In genomic region chr9:87499455-87500015, GRCh38 we compare ENCODE assay signal across 8 cellular contexts. TPM values are rescaled to one million over a fixed set of nuclear protein-coding genes. Genes with fewer than 3 reads are reported as not detected.
DNase-seq lines count a peak whose midpoint lies in the region; TF ChIP-seq lines count a peak whose summit lies in the region.

No MANE protein-coding gene starts in this region.

- DNase-seq in GM12865 (ENCODE audit: low read depth) (peak; percentile 69), NAMALWA (ENCODE audit: low spot score) (no peak), substantia nigra (lab: John Stamatoyannopoulos, UW) (no peak), HUDEP-2 (lab: John Stamatoyannopoulos, UW; ENCODE audit: unreplicated experiment in 76 of 76) (no peak), UCSD-AML1 (lab: John Stamatoyannopoulos, UW; ENCODE audit: unreplicated experiment) (no peak)
- no peak for DNase-seq in activated T-helper 2 cell treated with anti-CD3 and anti-CD28 coated beads, Interferon-gamma antibody, Interleukin-2, Interleukin-4, amounts not matched to agents 10 μg/mL and 5 μg/mL and 100 μg/mL, durations not matched to agents 14 hours and 24 hours and 36 hours (ENCODE audit: low spot score)

- peaks cover 46% of the 10 kb centered on the region for H3K4me1 Mint-ChIP-seq in activated T-helper 2 cell treated with anti-CD3 and anti-CD28 coated beads, Interferon-gamma antibody, Interleukin-2, Interleukin-4, amounts not matched to agents 10 μg/mL and 5 μg/mL and 100 μg/mL, durations not matched to agents 14 hours and 24 hours and 36 hours (ENCODE audit: low read depth)

- H3K27ac Mint-ChIP-seq in activated T-helper 2 cell treated with anti-CD3 and anti-CD28 coated beads, Interferon-gamma antibody, Interleukin-2, Interleukin-4, amounts not matched to agents 10 μg/mL and 5 μg/mL and 100 μg/mL, durations not matched to agents 14 hours and 24 hours and 36 hours = peak overlapping the region; percentile 51

- H3K4me3 ChIP-seq in GM12865 (ENCODE audit: low read depth, low read length) = peak overlapping the region; percentile 60
- H3K4me3 ChIP-seq in HEK293 (ENCODE audit: low read depth, low read length) = 0 out of 2 replicates have a peak overlapping the region, but pooled peaks have one; percentile 4
- peak overlapping the region; percentile 86 for H3K4me3 ChIP-seq in mucosa of stomach (ENCODE audit: low read length)

- peak overlapping the region; percentile 86 for H3K4me3 Mint-ChIP-seq in activated T-helper 2 cell treated with anti-CD3 and anti-CD28 coated beads, Interferon-gamma antibody, Interleukin-2, Interleukin-4, amounts not matched to agents 10 μg/mL and 5 μg/mL and 100 μg/mL, durations not matched to agents 14 hours and 24 hours and 36 hours (ENCODE audit: low read depth)

- H3K27me3 Mint-ChIP-seq in activated T-helper 2 cell treated with anti-CD3 and anti-CD28 coated beads, Interferon-gamma antibody, Interleukin-2, Interleukin-4, amounts not matched to agents 10 μg/mL and 5 μg/mL and 100 μg/mL, durations not matched to agents 14 hours and 24 hours and 36 hours (ENCODE audit: low read depth) = peaks cover 33% of the 10 kb centered on the region

- no peaks in the 10 kb centered on the region for H3K27me3 ChIP-seq in mucosa of stomach (ENCODE audit: control insufficient read depth, insufficient read depth, low read length)

- no peak overlapping the region for H3K27ac ChIP-seq in HEK293 (ENCODE audit: extremely low read depth, low read depth, low read length)
- no peak overlapping the region for H3K27ac ChIP-seq in substantia nigra (ENCODE audit: low read depth, low read length, poor library complexity, severe bottlenecking)

- CTCF ChIA-PET in HEK293 (lab: Yijun Ruan, JAX) = interaction anchor here (0.7 to 2.6 kb wide), 4 partner anchors 9 to 162 kb away, joined by 3 to 14 read pairs (median 3); no protein-coding TSS in a partner anchor

- H3K9me3 Mint-ChIP-seq in activated T-helper 2 cell treated with anti-CD3 and anti-CD28 coated beads, Interferon-gamma antibody, Interleukin-2, Interleukin-4, amounts not matched to agents 10 μg/mL and 5 μg/mL and 100 μg/mL, durations not matched to agents 14 hours and 24 hours and 36 hours = no peaks in the 10 kb centered on the region

- TF ChIP-seq CTCF in GM12865 (IDR thresholded peaks at IDR 0.05; ENCODE audit: insufficient read depth, low read depth, low read length, missing control alignments) (no peak), HEK293 (tag by site-specific recombination; IDR thresholded peaks at IDR 0.05) (no peak)

- H3K9me3 ChIP-seq in HEK293 (ENCODE audit: control insufficient read depth, insufficient read depth, low read depth, low read length) = no peaks in the 10 kb centered on the region
- H3K9me3 ChIP-seq in mucosa of stomach (ENCODE audit: control insufficient read depth, low read length) = no peaks in the 10 kb centered on the region

- POLR2A ChIA-PET in HEK293 (lab: Yijun Ruan, JAX) = interaction anchor here (0.6 to 0.9 kb wide), 3 partner anchors 91 to 552 kb away, joined by 3 to 4 read pairs (median 3); partner anchors contain the start of gene GAS1

- H3K36me3 ChIP-seq in HEK293 (ENCODE audit: control insufficient read depth in 2 of 2, insufficient read depth in 1 of 2, low read length in 2 of 2) (peaks cover 0 to 4% of the 10 kb centered on the region in 2 experiments; a peak in 1 of 3 replicates), mucosa of stomach (ENCODE audit: control insufficient read depth, insufficient read depth, low read length) (no peaks in the 10 kb centered on the region)

- peaks cover 8% of the 10 kb centered on the region for H3K36me3 Mint-ChIP-seq in activated T-helper 2 cell treated with anti-CD3 and anti-CD28 coated beads, Interferon-gamma antibody, Interleukin-2, Interleukin-4, amounts not matched to agents 10 μg/mL and 5 μg/mL and 100 μg/mL, durations not matched to agents 14 hours and 24 hours and 36 hours (ENCODE audit: low read depth)

- intact Hi-C loops in activated T-helper 2 cell treated with anti-CD3 and anti-CD28 coated beads, Interferon-gamma antibody, Interleukin-2, Interleukin-4, amounts not matched to agents 10 μg/mL and 5 μg/mL and 100 μg/mL, durations not matched to agents 14 hours and 24 hours and 36 hours (cut with micrococcal nuclease) = loop anchor here (1.0 to 5.0 kb wide), 6 partner anchors 35 to 313 kb away; no protein-coding TSS in a partner anchor

- peaks cover 9% of the 10 kb centered on the region; the same call in 1 of the 2 replicates for H3K4me1 ChIP-seq in HEK293 (ENCODE audit: control insufficient read depth, insufficient read depth, low read length)
- peaks cover 14% of the 10 kb centered on the region for H3K4me1 ChIP-seq in mucosa of stomach (ENCODE audit: control insufficient read depth, insufficient read depth, low read length)

- peak overlapping the region; percentile 90 for H3K9ac ChIP-seq in mucosa of stomach (ENCODE audit: low read length)

TF ChIP-seq in HEK293, 187 proteins besides CTCF, POLR2A, EP300 and RAD21:
- TF ChIP-seq PRDM4 (tag by site-specific recombination; IDR thresholded peaks at IDR 0.05) = peak; percentile 97
- no peak for TF ChIP-seq ZNF211 (tag by site-specific recombination; IDR thresholded peaks at IDR 0.05; ENCODE audit: low read depth)
- TF ChIP-seq SP7 (tag by site-specific recombination; IDR thresholded peaks at IDR 0.05) = peak; percentile 76

RNA-seq across cellular contexts. Expression of gene DAPK1, which starts 1.9 kb away (rescaled TPM):
- total RNA-seq in activated T-helper 2 cell treated with anti-CD3 and anti-CD28 coated beads, Interferon-gamma antibody, Interleukin-2, Interleukin-4, amounts not matched to agents 10 μg/mL and 5 μg/mL and 100 μg/mL, durations not matched to agents 14 hours and 24 hours and 36 hours = 38.6 and 39.1 TPM in 2 replicates

Comparison
In these comparisons a context has a peak if more than half of its experiments do, and no peak if none do; other contexts are left out.
1. H3K4me3 ChIP-seq: peak in every context shown above with its lines; median percentile 86 in mucosa of stomach; 60 in GM12865; 4 in HEK293.